In the genomic region with DNA sequence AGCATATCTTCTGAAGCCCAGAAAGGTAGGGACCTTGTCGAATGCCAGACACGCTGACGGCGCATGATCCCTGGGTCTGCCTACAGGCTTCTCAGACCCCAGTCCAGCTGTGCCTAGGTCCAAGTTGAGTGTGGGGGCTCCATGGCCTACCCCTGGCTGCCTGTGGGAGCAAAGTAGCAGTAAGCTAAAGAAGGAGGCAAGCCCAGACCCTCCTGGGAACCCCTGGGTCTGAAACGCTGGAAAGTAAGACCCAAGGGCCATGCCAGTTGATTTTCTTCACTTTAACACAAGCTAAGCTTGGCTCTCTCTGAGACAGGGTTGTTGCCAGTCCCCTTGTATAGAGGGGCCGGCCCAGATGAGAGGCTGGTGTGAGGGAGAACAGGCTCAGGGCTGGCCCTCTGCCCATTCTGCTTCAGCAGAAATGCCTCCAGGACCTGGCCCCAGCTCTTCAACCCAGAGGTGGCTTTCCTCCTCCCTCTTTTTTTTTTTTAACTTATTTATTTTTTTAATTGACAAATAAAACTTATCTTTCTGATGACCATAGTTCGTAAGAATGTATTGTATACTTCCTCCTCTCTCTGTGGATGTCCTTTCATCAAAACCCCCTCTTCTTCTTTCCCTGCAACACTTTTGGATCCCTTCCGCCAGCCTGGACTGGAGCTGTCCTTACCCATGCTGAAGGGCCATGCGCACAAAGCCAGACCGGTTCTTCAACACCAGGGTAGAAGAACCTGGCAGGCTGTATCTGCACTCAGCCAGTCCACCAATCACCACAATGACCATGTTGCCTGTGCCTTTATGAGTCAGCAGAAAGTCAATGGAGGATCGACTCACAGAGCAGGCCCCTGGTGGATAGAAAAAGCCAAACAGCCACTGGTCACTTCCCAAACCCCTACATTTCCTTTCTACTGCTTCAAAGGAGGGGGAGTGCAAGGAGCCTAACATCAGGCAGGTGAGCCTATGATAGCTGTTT, we compare ENCODE assay signal across 1 cellular context.
TF ChIP-seq lines count a peak whose summit lies in the region.

No MANE protein-coding gene starts in this region.

TF ChIP-seq in HepG2, 621 proteins besides CTCF, POLR2A, EP300 and RAD21:
- TF ChIP-seq ZNF350 (CRISPR knock-in tag; IDR thresholded peaks at IDR 0.05; ENCODE audit: borderline replicate concordance, low read depth) (no peak), ZNF777 (CRISPR knock-in tag; IDR thresholded peaks at IDR 0.05) (no peak), NFE2L2 (IDR thresholded peaks at IDR 0.05; ENCODE audit: low read length) (peak; percentile 70; the same call in 1 of the 2 replicates), ZBTB38 (CRISPR knock-in tag; IDR thresholded peaks at IDR 0.05) (no peak), MED1 (CRISPR knock-in tag; IDR thresholded peaks at IDR 0.05) (no peak), ARNT2 (CRISPR knock-in tag; IDR thresholded peaks at IDR 0.05; ENCODE audit: low read depth) (no peak), SIN3A (IDR thresholded peaks at IDR 0.05; ENCODE audit: borderline replicate concordance, low read depth, low read length) (no peak), ZNF331 (CRISPR knock-in tag; IDR thresholded peaks at IDR 0.05) (no peak), ARNT (IDR thresholded peaks at IDR 0.05) (no peak), ZNF557 (CRISPR knock-in tag; IDR thresholded peaks at IDR 0.05) (no peak), NFE2 (CRISPR knock-in tag; IDR thresholded peaks at IDR 0.05) (0 out of 2 replicates have a peak, but pooled peaks have one; percentile 41), KLF13 (CRISPR knock-in tag; IDR thresholded peaks at IDR 0.05) (no peak), ETV6 (CRISPR knock-in tag; conservative IDR thresholded peaks at IDR 0.05) (no peak), THAP7 (CRISPR knock-in tag; IDR thresholded peaks at IDR 0.05) (no peak), MAFK (conservative IDR thresholded peaks at IDR 0.05 in 1 of 2, IDR thresholded peaks at IDR 0.05 in 1 of 2; ENCODE audit: low read length in 2 of 2) (peak; percentile 45 to 53), NFYC (CRISPR knock-in tag; IDR thresholded peaks at IDR 0.05) (no peak), MAFF (IDR thresholded peaks at IDR 0.05; ENCODE audit: low read depth, low read length) (peak; percentile 45; the same call in 1 of the 2 replicates), PITX1 (CRISPR knock-in tag; IDR thresholded peaks at IDR 0.05) (no peak), ETV5 (CRISPR knock-in tag; IDR thresholded peaks at IDR 0.05; ENCODE audit: borderline replicate concordance) (no peak)
- TF ChIP-seq, protein P1, sequence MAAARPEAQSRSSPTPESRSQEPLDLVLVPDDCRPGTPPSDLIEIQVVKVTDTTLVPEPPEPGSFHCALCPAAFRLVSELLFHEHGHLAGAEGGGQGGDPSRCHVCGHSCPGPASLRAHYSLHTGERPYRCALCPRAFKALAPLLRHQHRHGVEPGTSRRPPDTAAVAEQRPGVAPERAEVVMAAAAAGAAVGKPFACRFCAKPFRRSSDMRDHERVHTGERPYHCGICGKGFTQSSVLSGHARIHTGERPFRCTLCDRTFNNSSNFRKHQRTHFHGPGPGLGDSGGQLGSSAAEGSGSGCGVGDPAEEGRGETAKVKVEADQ (CRISPR knock-in tag; IDR thresholded peaks at IDR 0.05; ENCODE audit: borderline replicate concordance): no peak
- TF ChIP-seq, protein P2, sequence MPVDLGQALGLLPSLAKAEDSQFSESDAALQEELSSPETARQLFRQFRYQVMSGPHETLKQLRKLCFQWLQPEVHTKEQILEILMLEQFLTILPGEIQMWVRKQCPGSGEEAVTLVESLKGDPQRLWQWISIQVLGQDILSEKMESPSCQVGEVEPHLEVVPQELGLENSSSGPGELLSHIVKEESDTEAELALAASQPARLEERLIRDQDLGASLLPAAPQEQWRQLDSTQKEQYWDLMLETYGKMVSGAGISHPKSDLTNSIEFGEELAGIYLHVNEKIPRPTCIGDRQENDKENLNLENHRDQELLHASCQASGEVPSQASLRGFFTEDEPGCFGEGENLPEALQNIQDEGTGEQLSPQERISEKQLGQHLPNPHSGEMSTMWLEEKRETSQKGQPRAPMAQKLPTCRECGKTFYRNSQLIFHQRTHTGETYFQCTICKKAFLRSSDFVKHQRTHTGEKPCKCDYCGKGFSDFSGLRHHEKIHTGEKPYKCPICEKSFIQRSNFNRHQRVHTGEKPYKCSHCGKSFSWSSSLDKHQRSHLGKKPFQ (CRISPR knock-in tag; IDR thresholded peaks at IDR 0.05; ENCODE audit: insufficient replicate concordance): no peak
